ENCODE assay signal across 14 cellular contexts in genomic region chr7:81725496-81726117, GRCh38. TPM values are rescaled to one million over a fixed set of nuclear protein-coding genes. Genes with fewer than 3 reads are reported as not detected.
DNase-seq lines count a peak whose midpoint lies in the region; ATAC-seq, FAIRE-seq and TF ChIP-seq lines count a peak whose summit lies in the region.
"Had no signal": no experiment of that assay in that cellular context is flagged by ENCODE, and none has a peak within 500 bp of the region (broad histone marks: within the 10 kb centered on the region; RNA-seq: fewer than 3 reads in every experiment).

No MANE protein-coding gene starts in this region.

- POLR2A ChIA-PET in WTC11 (lab: Charles Lee) (no interaction called here), HepG2 (lab: Yijun Ruan, JAX) (no interaction called here)

- H4K20me1 ChIP-seq in hepatocyte (ENCODE audit: insufficient read depth, poor library complexity, severe bottlenecking) = no peaks in the 10 kb centered on the region
- no peaks in the 10 kb centered on the region for H4K20me1 ChIP-seq in HepG2 (ENCODE audit: insufficient read depth, low read length)

- ATAC-seq in WTC11 = no peak
- ATAC-seq in GM21529 (IDR thresholded peaks at IDR 0.05; ENCODE audit: unreplicated experiment) = no peak
- ATAC-seq in HepG2 = no peak
- no peak for ATAC-seq in sciatic nerve
- ATAC-seq: activated T-cell treated with anti-CD3 and anti-CD28 coated beads, Interleukin-2, amount 50 U/mL, for 4 hours had no signal

- H3K27ac Mint-ChIP-seq in WTC11 = peak overlapping the region; percentile 5; the same call in 1 of the 2 replicates
- peak overlapping the region in 1 of 7 donors; percentile 41 for H3K27ac Mint-ChIP-seq in CD14-positive monocyte
- H3K27ac Mint-ChIP-seq: B cell had no signal

- FAIRE-seq in H54 (lab: Jason Lieb, UNC) = peak; percentile 75
- FAIRE-seq in HepG2 (lab: Jason Lieb, UNC) = no peak

- H3K4me3 Mint-ChIP-seq in WTC11 (no peak overlapping the region), CD14-positive monocyte (no peak overlapping the region)
- H3K4me3 Mint-ChIP-seq: activated T-cell treated with anti-CD3 and anti-CD28 coated beads, Interleukin-2, amount 50 U/mL, for 4 hours; B cell had no signal

- no peaks in the 10 kb centered on the region for H3K9me3 ChIP-seq in hepatocyte (ENCODE audit: low read depth)
- H3K9me3 ChIP-seq in HepG2 (ENCODE audit: low read length) = no peaks in the 10 kb centered on the region

- BruUV-seq in HepG2 (replicated peaks; lab: Mats Ljungman, UMichigan) = no TSS peak

- no peak for TF ChIP-seq RAD21 in HepG2 (CRISPR knock-in tag; IDR thresholded peaks at IDR 0.05)

- H3K9me2 ChIP-seq in hepatocyte (replicated peaks; ENCODE audit: insufficient read depth) = no peaks in the 10 kb centered on the region

- no peak overlapping the region for H3K9ac ChIP-seq in HepG2 (ENCODE audit: insufficient read depth, low read depth, low read length)

- H3K36me3 Mint-ChIP-seq in WTC11 (no peaks in the 10 kb centered on the region), CD14-positive monocyte (peaks cover 46 to 59% of the 10 kb centered on the region in 2 donors)

- H3K27ac ChIP-seq in hepatocyte (peak overlapping the region; percentile 12), HepG2 (ENCODE audit: extremely low read length, insufficient read depth, low read length) (no peak overlapping the region)
- H3K27ac ChIP-seq: PC-9 had no signal

- no peak for TF ChIP-seq EP300 in HepG2 (IDR thresholded peaks at IDR 0.05; ENCODE audit: low read depth in 2 of 2, low read length in 2 of 2)
- TF ChIP-seq EP300 in HepG2 (CRISPR knock-in tag; IDR thresholded peaks at IDR 0.05; ENCODE audit: borderline replicate concordance) = no peak

- H2AFZ ChIP-seq in hepatocyte (no peak overlapping the region), HepG2 (ENCODE audit: low read length) (no peak overlapping the region)
- H2AFZ ChIP-seq: PC-9 had no signal

- in situ Hi-C loops in HepG2 (cut with HindIII; ENCODE audit: extremely low pct_ligation_motif_present, low pct_unique_long_range_greater_than_20kb) = no loop called here

- H3K27me3 Mint-ChIP-seq in WTC11 (ENCODE audit: low read depth) = no peaks in the 10 kb centered on the region
- H3K27me3 Mint-ChIP-seq in CD14-positive monocyte (ENCODE audit: low read depth in 3 of 3) = no peaks in the 10 kb centered on the region
- H3K27me3 Mint-ChIP-seq: B cell had no signal

- H3K4me3 ChIP-seq in hepatocyte (no peak overlapping the region), HepG2 (replicated peaks in 1 of 3; ENCODE audit: insufficient read depth in 1 of 3, low read depth in 2 of 3, low read length in 3 of 3) (no peak overlapping the region)
- H3K4me3 ChIP-seq: PC-9 had no signal

- CTCF ChIA-PET in WTC11 (lab: Charles Lee) (interaction anchor here (0.7 kb wide), 1 partner anchor 241 kb away, joined by 3 read pairs; no protein-coding TSS in a partner anchor), HepG2 (lab: Yijun Ruan, JAX; ENCODE audit: low intra/inter-chr PET ratio, low total read pairs) (no interaction called here)

- TF ChIP-seq POLR2A in H54 (IDR thresholded peaks at IDR 0.05; ENCODE audit: low read depth, low read length) (no peak), HepG2 (IDR thresholded peaks at IDR 0.05; ENCODE audit: insufficient read depth in 1 of 2, low read depth in 2 of 2, low read length in 2 of 2) (no peak)

- H3K9me3 Mint-ChIP-seq in WTC11 = peaks cover 2% of the 10 kb centered on the region; the same call in 1 of the 2 replicates
- no peaks in the 10 kb centered on the region for H3K9me3 Mint-ChIP-seq in CD14-positive monocyte

- no peaks in the 10 kb centered on the region for H3K36me3 ChIP-seq in hepatocyte (replicated peaks; ENCODE audit: insufficient read depth, low read depth)
- H3K36me3 ChIP-seq in HepG2 (replicated peaks in 1 of 2; ENCODE audit: control insufficient read depth in 1 of 2, insufficient read depth in 2 of 2, low read length in 2 of 2) = no peaks in the 10 kb centered on the region

- H3K27me3 ChIP-seq in hepatocyte = no peaks in the 10 kb centered on the region
- H3K27me3 ChIP-seq in HepG2 (ENCODE audit: control insufficient read depth in 1 of 2, insufficient read depth in 2 of 2, low read length in 2 of 2) = no peaks in the 10 kb centered on the region

- intact Hi-C loops in HepG2 (cut with micrococcal nuclease; ENCODE audit: unreplicated experiment) (no loop called here), CD14-positive monocyte (cut with micrococcal nuclease) (no loop called here), sciatic nerve (cut with DNase I) (no loop called here)

- TF ChIP-seq CTCF in WTC11 (IDR thresholded peaks at IDR 0.05) = no peak
- TF ChIP-seq CTCF in hepatocyte (IDR thresholded peaks at IDR 0.05; ENCODE audit: poor library complexity) = no peak
- TF ChIP-seq CTCF in HepG2 (CRISPR knock-in tag; IDR thresholded peaks at IDR 0.05) = no peak
- no peak for TF ChIP-seq CTCF in CD14-positive monocyte (IDR thresholded peaks at IDR 0.05)

- H3K4me1 Mint-ChIP-seq in WTC11 (peaks cover 12% of the 10 kb centered on the region), CD14-positive monocyte (no peaks in the 10 kb centered on the region)
- H3K4me1 Mint-ChIP-seq: B cell had no signal

- WGBS in hepatocyte (ENCODE audit: low lambda C conversion rate, missing lambda C conversion rate) = 43% methylated on average over 7 of the region's 7 CpGs
- 40% methylated on average over 7 of the region's 7 CpGs for WGBS in HepG2 (ENCODE audit: low lambda C conversion rate)

- DNase-seq in A172 (ENCODE audit: low spot score) = peak; percentile 5
- DNase-seq in H54 (ENCODE audit: insufficient read length, low spot score) = peak; percentile 3
- DNase-seq in WTC11 (ENCODE audit: low spot score) = no peak
- peak; percentile 23 for DNase-seq in hepatocyte (ENCODE audit: low spot score)
- no peak for DNase-seq in HepG2 (ENCODE audit: low spot score)
- DNase-seq in CD14-positive monocyte (ENCODE audit: low spot score) = no peak
- no peak for DNase-seq in sciatic nerve (ENCODE audit: low spot score)
- DNase-seq: activated T-cell treated with anti-CD3 and anti-CD28 coated beads, Interleukin-2, amount 50 U/mL, for 4 hours; foreskin melanocyte; GDM1; NCI-H187; PC-9 had no signal

- H3K79me2 ChIP-seq in hepatocyte (no peaks in the 10 kb centered on the region), HepG2 (ENCODE audit: insufficient read depth, low read length) (no peaks in the 10 kb centered on the region)

- H3K4me2 ChIP-seq in hepatocyte (peak overlapping the region; percentile 48), HepG2 (ENCODE audit: low read depth, low read length) (no peak overlapping the region)
- H3K4me2 ChIP-seq: PC-9 had no signal

- H3K4me1 ChIP-seq in hepatocyte (ENCODE audit: insufficient read depth) (peaks cover 4% of the 10 kb centered on the region), HepG2 (ENCODE audit: insufficient read depth, low read length) (no peaks in the 10 kb centered on the region)

TF ChIP-seq in WTC11, 78 proteins besides CTCF, POLR2A, EP300 and RAD21 (continues in another document):
- TF ChIP-seq MYBL2 (CRISPR knock-in tag; IDR thresholded peaks at IDR 0.05) (no peak), RELA (CRISPR knock-in tag; IDR thresholded peaks at IDR 0.05; ENCODE audit: borderline replicate concordance) (no peak)

TF ChIP-seq in HepG2, 621 proteins besides CTCF, POLR2A, EP300 and RAD21 (continues in another document):
- TF ChIP-seq HNRNPK (IDR thresholded peaks at IDR 0.05; ENCODE audit: low read depth, low read length, poor library complexity, severe bottlenecking) (no peak), ZNF672 (CRISPR knock-in tag; IDR thresholded peaks at IDR 0.05) (no peak), FUBP1 (CRISPR knock-in tag; IDR thresholded peaks at IDR 0.05; ENCODE audit: borderline replicate concordance) (no peak), REL (CRISPR knock-in tag; conservative IDR thresholded peaks at IDR 0.05) (no peak)

RNA-seq across cellular contexts. Expression of gene HGF, which starts 44.2 kb away (rescaled TPM):
- not detected in 2 replicates for total RNA-seq in A172 (2014; rRNA removed; shearing (Covaris generic))
- total RNA-seq in WTC11 (2021) (0.32 to 0.76 TPM (median 0.72 TPM) in 3 replicates), hepatocyte (29.7 and 33.2 TPM in 2 replicates), HepG2 (2016; rRNA removed; fragmentation: Illumina TruSeq; extraction: Trizol) (not detected in 2 replicates), sciatic nerve (48.8 TPM)
- polyA plus RNA-seq in hepatocyte (13.4 and 13.9 TPM in 2 replicates), HepG2 (2011; rRNA removed) (not detected in 2 replicates), CD14-positive monocyte (10 to 100 TPM; 18.6 to 18.9 TPM)
- total RNA-seq in HepG2 (2016; cell fraction: cytosol; rRNA removed; fragmentation: Illumina TruSeq; extraction: Trizol; ENCODE audit: low read depth) = not detected in 2 replicates
- total RNA-seq in HepG2 (2016; cell fraction: insoluble cytoplasmic fraction; rRNA removed; fragmentation: Illumina TruSeq; extraction: Trizol) = not detected in 2 replicates
- not detected in 2 replicates for total RNA-seq in HepG2 (2016; cell fraction: membrane; rRNA removed; fragmentation: Illumina TruSeq; extraction: Trizol)
- total RNA-seq in HepG2 (2016; cell fraction: nucleus; rRNA removed; fragmentation: Illumina TruSeq; extraction: Trizol) = not detected in 2 replicates
- polyA plus RNA-seq in HepG2 (2011; cell fraction: cytosol; rRNA removed) = not detected in 2 replicates
- polyA plus RNA-seq in HepG2 (2011; cell fraction: nucleus; rRNA removed) = not detected in 2 replicates
- polyA plus RNA-seq in HepG2 (2012) = not detected in 2 replicates
- not detected in 2 replicates for polyA plus RNA-seq in HepG2 (2016; cell fraction: cytosol; fragmentation: Illumina TruSeq; extraction: Trizol; ENCODE audit: low read depth)
- polyA plus RNA-seq in HepG2 (2016; cell fraction: insoluble cytoplasmic fraction; fragmentation: Illumina TruSeq; extraction: Trizol; ENCODE audit: low read depth) = not detected in 2 replicates
- polyA plus RNA-seq in HepG2 (2016; cell fraction: membrane; fragmentation: Illumina TruSeq; extraction: Trizol; ENCODE audit: low read depth) = not detected in 2 replicates
- polyA plus RNA-seq in HepG2 (2016; cell fraction: nucleus; fragmentation: Illumina TruSeq; extraction: Trizol; ENCODE audit: insufficient read depth, low read depth) = not detected in 2 replicates
- not detected in 2 replicates for polyA minus RNA-seq in HepG2 (2011; rRNA and poly(A)+ RNA removed; ENCODE audit: low replicate concordance)
- not detected in 2 replicates for polyA minus RNA-seq in HepG2 (2011; cell fraction: cytosol; rRNA and poly(A)+ RNA removed)
- not detected in 2 replicates for polyA minus RNA-seq in HepG2 (2011; cell fraction: nucleus; rRNA and poly(A)+ RNA removed)
- total RNA-seq: B cell, PC-9 had no signal

Comparison
In these comparisons a context has a peak if more than half of its experiments do, and no peak if none do; other contexts are left out.
1. DNase-seq: peak in A172 (single experiment), H54 (single experiment) and hepatocyte (single experiment); none in WTC11 (single experiment), HepG2 (single experiment), CD14-positive monocyte (single experiment) and sciatic nerve (single experiment).
2. RNA of gene HGF, which starts 44.2 kb away (total RNA-seq): 48.8 TPM in sciatic nerve (single experiment) and 29.7 to 33.2 TPM in hepatocyte; 0.32 to 0.76 TPM in WTC11, not detected in A172 and not detected in HepG2; every median in the first group is over 10 times any median in the second.